ENCODE assay signal across 16 cellular contexts in the genomic region with DNA sequence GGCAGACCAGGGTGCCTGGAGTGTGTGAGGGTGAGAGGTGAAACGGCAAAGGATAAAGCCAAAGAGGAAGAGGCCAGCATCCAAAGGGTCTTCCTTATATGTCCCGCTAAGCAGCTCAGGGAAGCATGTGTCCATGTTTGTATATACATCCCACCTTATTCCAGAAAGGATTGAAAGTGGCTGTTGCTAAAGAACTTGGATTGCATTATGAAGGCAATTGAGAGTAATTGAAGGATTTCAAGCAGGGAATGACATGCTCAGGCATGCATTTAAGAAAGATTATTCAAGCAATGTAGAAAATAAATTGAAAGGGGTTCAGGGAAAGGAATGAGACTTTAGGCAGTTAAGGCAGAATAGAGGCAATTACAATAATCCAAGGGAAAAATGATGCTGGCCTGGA.
DNase-seq lines count a peak whose midpoint lies in the region; ATAC-seq and TF ChIP-seq lines count a peak whose summit lies in the region.
"Had no signal": no experiment of that assay in that cellular context is flagged by ENCODE, and none has a peak within 500 bp of the region (broad histone marks: within the 10 kb centered on the region; RNA-seq: fewer than 3 reads in every experiment).

No MANE protein-coding gene starts in this region.

- in situ Hi-C loops in mammary epithelial cell (cut with MboI; ENCODE audit: low sequenced_read_pairs in 2 of 2): no loop called here

- POLR2A ChIA-PET in MCF 10A (lab: Yijun Ruan, JAX): interaction anchor here (0.9 kb wide), 1 partner anchor 13 kb away, joined by 3 read pairs; no protein-coding TSS in a partner anchor

- H3K27ac Mint-ChIP-seq in MCF 10A (ENCODE audit: low read depth, unreplicated experiment) (no peak overlapping the region), brain (peak overlapping the region in 3 of 5 experiments; percentile 11 to 73 (median 36)), mesothelial cell of epicardium (no peak overlapping the region)
- H3K27ac Mint-ChIP-seq: CD14-positive monocyte; CD8-positive, alpha-beta memory T cell; GM23338; H9; IgD-negative memory B cell had no signal

- ATAC-seq in activated T-cell treated with anti-CD3 and anti-CD28 coated beads, Interleukin-2, amount 50 U/mL, for 4 hours: no peak
- ATAC-seq: GM23338 had no signal

- no peaks in the 10 kb centered on the region for H3K9me2 ChIP-seq in neural cell (ENCODE audit: insufficient read depth, low read length)

- intact Hi-C loops in mammary epithelial cell (cut with micrococcal nuclease): loop anchor here (10.0 kb wide), 1 partner anchor 232 kb away; no protein-coding TSS in a partner anchor
- intact Hi-C loops in MCF 10A (cut with micrococcal nuclease): no loop called here

- H3K4me1 Mint-ChIP-seq in MCF 10A (ENCODE audit: insufficient read depth, unreplicated experiment) (peaks cover 9% of the 10 kb centered on the region), brain (peaks cover 15% of the 10 kb centered on the region), mesothelial cell of epicardium (no peaks in the 10 kb centered on the region)
- H3K4me1 Mint-ChIP-seq in activated T-cell treated with anti-CD3 and anti-CD28 coated beads, Interleukin-2, amount 50 U/mL, for 4 hours (ENCODE audit: low read depth): no peaks in the 10 kb centered on the region
- H3K4me1 Mint-ChIP-seq: CD14-positive monocyte; CD8-positive, alpha-beta memory T cell; GM23338; H9; IgD-negative memory B cell had no signal

- H3K9ac ChIP-seq in mammary epithelial cell (ENCODE audit: insufficient read depth, low read length) (no peak overlapping the region), neural cell (ENCODE audit: low read length) (no peak overlapping the region)

- no peaks in the 10 kb centered on the region for H3K9me3 ChIP-seq in mammary epithelial cell (replicated peaks; ENCODE audit: insufficient read depth, low read length)
- no peaks in the 10 kb centered on the region for H3K9me3 ChIP-seq in neural cell (ENCODE audit: low read length)
- H3K9me3 ChIP-seq: Caco-2 had no signal

- no peak for TF ChIP-seq RAD21 in neural cell (conservative IDR thresholded peaks at IDR 0.05)

- no peaks in the 10 kb centered on the region for H3F3A ChIP-seq in neural cell (ENCODE audit: insufficient read depth, low read length, poor library complexity, severe bottlenecking)

- H3K79me2 ChIP-seq in mammary epithelial cell (ENCODE audit: insufficient read depth, low read length): no peaks in the 10 kb centered on the region
- H3K79me2 ChIP-seq in neural cell (replicated peaks; ENCODE audit: insufficient read depth, low read length): no peaks in the 10 kb centered on the region

- H3K4me3 ChIP-seq in mammary epithelial cell (replicated peaks in 1 of 3; ENCODE audit: insufficient read depth in 1 of 3, low read depth in 2 of 3, low read length in 3 of 3) (no peak overlapping the region), neural cell (ENCODE audit: low read length) (no peak overlapping the region)
- H3K4me3 ChIP-seq: GM23338 had no signal

- CTCF ChIA-PET in mammary epithelial cell (lab: Charles Lee; ENCODE audit: low non-redundant PET) (no interaction called here), MCF 10A (lab: Yijun Ruan, JAX) (interaction anchor here (0.6 kb wide), 1 partner anchor 770 kb away, joined by 4 read pairs; no protein-coding TSS in a partner anchor)

- BruUV-seq in mammary epithelial cell (replicated peaks; lab: Mats Ljungman, UMichigan) (no TSS peak), MCF 10A (replicated peaks; lab: Mats Ljungman, UMichigan) (no TSS peak)

- H3K4me1 ChIP-seq in mammary epithelial cell (ENCODE audit: insufficient read depth, low read length): peaks cover 7% of the 10 kb centered on the region
- H3K4me1 ChIP-seq: Caco-2 had no signal

- DNase-seq in mammary epithelial cell (no peak), MCF 10A (ENCODE audit: unreplicated experiment) (no peak), CD1c-positive myeloid dendritic cell (ENCODE audit: extremely low spot score) (no peak), mesothelial cell of epicardium (ENCODE audit: low spot score in 2 of 2, unreplicated experiment in 2 of 2) (no peak)
- DNase-seq in activated T-cell treated with anti-CD3 and anti-CD28 coated beads, Interleukin-2, amount 50 U/mL, for 4 hours: no peak
- DNase-seq: Caco-2; CD8-positive, alpha-beta memory T cell; DND-41; GDM1; H9 had no signal

- WGBS in mammary epithelial cell (ENCODE audit: low coverage, missing lambda C conversion rate): 65% methylated on average over 2 of the region's 2 CpGs

- TF ChIP-seq CTCF in mammary epithelial cell (conservative IDR thresholded peaks at IDR 0.05 in 1 of 2, IDR thresholded peaks at IDR 0.05 in 1 of 2; ENCODE audit: extremely low read depth in 1 of 2, insufficient read depth in 1 of 2, low read depth in 1 of 2, low read length in 2 of 2) (no peak), MCF 10A (IDR thresholded peaks at IDR 0.05; ENCODE audit: unreplicated experiment) (no peak), brain (conservative IDR thresholded peaks at IDR 0.05) (no peak), neural cell (IDR thresholded peaks at IDR 0.05; ENCODE audit: poor library complexity, severe bottlenecking) (no peak), mesothelial cell of epicardium (IDR thresholded peaks at IDR 0.05; ENCODE audit: unreplicated experiment) (no peak)

- H2AFZ ChIP-seq in mammary epithelial cell (ENCODE audit: low read depth, low read length): peak overlapping the region; percentile 70
- H2AFZ ChIP-seq in neural cell (ENCODE audit: low read depth, low read length): no peak overlapping the region
- H2AFZ ChIP-seq: GM23338 had no signal

- H3K27me3 Mint-ChIP-seq in MCF 10A (ENCODE audit: insufficient read depth, unreplicated experiment) (no peaks in the 10 kb centered on the region), brain (no peaks in the 10 kb centered on the region), mesothelial cell of epicardium (ENCODE audit: low read depth) (peaks cover 12% of the 10 kb centered on the region)
- no peaks in the 10 kb centered on the region for H3K27me3 Mint-ChIP-seq in activated T-cell treated with anti-CD3 and anti-CD28 coated beads, Interleukin-2, amount 50 U/mL, for 4 hours (ENCODE audit: low read depth)
- H3K27me3 Mint-ChIP-seq: IgD-negative memory B cell had no signal

- no peak for TF ChIP-seq EP300 in neural cell (conservative IDR thresholded peaks at IDR 0.05; ENCODE audit: poor library complexity, severe bottlenecking)

- H3K27ac ChIP-seq in mammary epithelial cell (ENCODE audit: insufficient read depth, low read depth, low read length) (no peak overlapping the region), neural cell (ENCODE audit: low read length) (peak overlapping the region; percentile 25)
- H3K27ac ChIP-seq: 22Rv1 had no signal

- H3K4me3 Mint-ChIP-seq in MCF 10A (ENCODE audit: unreplicated experiment) (no peak overlapping the region), brain (no peak overlapping the region), mesothelial cell of epicardium (no peak overlapping the region)
- no peak overlapping the region for H3K4me3 Mint-ChIP-seq in activated T-cell treated with anti-CD3 and anti-CD28 coated beads, Interleukin-2, amount 50 U/mL, for 4 hours
- H3K4me3 Mint-ChIP-seq: CD14-positive monocyte; CD8-positive, alpha-beta memory T cell; GM23338; H9; IgD-negative memory B cell had no signal

- H3K36me3 ChIP-seq in mammary epithelial cell (ENCODE audit: insufficient read depth, low read length) (no peaks in the 10 kb centered on the region), neural cell (ENCODE audit: insufficient read depth, low read length) (no peaks in the 10 kb centered on the region)

- H4K20me1 ChIP-seq in mammary epithelial cell (ENCODE audit: insufficient read depth, low read length): no peaks in the 10 kb centered on the region
- H4K20me1 ChIP-seq in neural cell (ENCODE audit: insufficient read depth): no peaks in the 10 kb centered on the region

- dilution Hi-C loops in mammary epithelial cell (cut with HindIII; ENCODE audit: low sequenced_read_pairs): no loop called here

- H3K27me3 ChIP-seq in mammary epithelial cell (ENCODE audit: insufficient read depth, low read length): no peaks in the 10 kb centered on the region
- H3K27me3 ChIP-seq in neural cell (ENCODE audit: insufficient read depth, low read depth, low read length): no peaks in the 10 kb centered on the region

- no peaks in the 10 kb centered on the region for H3K9me3 Mint-ChIP-seq in MCF 10A (ENCODE audit: unreplicated experiment)
- peaks cover 0 to 9% (median 0%) of the 10 kb centered on the region in 5 experiments for H3K9me3 Mint-ChIP-seq in brain
- peaks cover 6% of the 10 kb centered on the region for H3K9me3 Mint-ChIP-seq in mesothelial cell of epicardium
- peaks cover 4% of the 10 kb centered on the region for H3K9me3 Mint-ChIP-seq in activated T-cell treated with anti-CD3 and anti-CD28 coated beads, Interleukin-2, amount 50 U/mL, for 4 hours
- H3K9me3 Mint-ChIP-seq: GM23338, H9 had no signal

- H3K36me3 Mint-ChIP-seq in MCF 10A (ENCODE audit: insufficient read depth, unreplicated experiment) (no peaks in the 10 kb centered on the region), brain (no peaks in the 10 kb centered on the region), mesothelial cell of epicardium (no peaks in the 10 kb centered on the region)
- H3K36me3 Mint-ChIP-seq in activated T-cell treated with anti-CD3 and anti-CD28 coated beads, Interleukin-2, amount 50 U/mL, for 4 hours (ENCODE audit: insufficient read depth): no peaks in the 10 kb centered on the region
- H3K36me3 Mint-ChIP-seq: CD14-positive monocyte; CD8-positive, alpha-beta memory T cell had no signal

- H3K4me2 ChIP-seq in mammary epithelial cell (ENCODE audit: insufficient read depth, low read depth, low read length) (peak overlapping the region; percentile 20), neural cell (ENCODE audit: low read length) (no peak overlapping the region)
- H3K4me2 ChIP-seq: GM23338 had no signal

TF ChIP-seq in neural cell, 6 proteins besides CTCF, POLR2A, EP300 and RAD21 (continues in another document):
- TF ChIP-seq SMC3 (conservative IDR thresholded peaks at IDR 0.05; ENCODE audit: poor library complexity) (no peak), EZH2 (IDR thresholded peaks at IDR 0.05; ENCODE audit: borderline replicate concordance, insufficient read depth, low read length, poor library complexity, severe bottlenecking) (no peak)

Comparison
In these comparisons a context has a peak if more than half of its experiments do, and no peak if none do; other contexts are left out.
1. H3K27ac Mint-ChIP-seq: peak in brain (3 of 5); none in MCF 10A (single experiment) and mesothelial cell of epicardium (single experiment).